Comparison of ENCODE assay signal across 26 cellular contexts in the genomic region with DNA sequence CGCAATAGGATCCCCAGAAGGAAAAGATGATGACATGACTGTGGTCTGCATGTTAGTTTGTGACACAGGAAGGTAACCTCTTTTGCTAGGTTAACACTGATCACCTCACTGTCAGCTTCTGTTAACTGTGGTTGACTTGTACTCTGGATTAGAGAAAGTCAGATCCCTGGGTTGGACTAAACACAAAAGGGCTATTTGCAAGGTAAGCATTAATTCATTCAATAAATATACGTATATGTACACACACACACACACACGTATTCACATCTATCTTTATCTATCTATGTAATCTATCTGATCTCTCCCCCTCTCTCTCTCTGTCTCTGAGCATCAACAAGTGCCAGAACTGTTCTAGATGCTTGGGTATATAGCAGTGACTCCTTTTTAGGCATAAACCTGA.
"Had no signal": no experiment of that assay in that cellular context is flagged by ENCODE, and none has a peak within 500 bp of the region (broad histone marks: within the 10 kb centered on the region; RNA-seq: fewer than 3 reads in every experiment).

No MANE protein-coding gene starts in this region.

- H3K27ac ChIP-seq: colonic mucosa, epithelial cell of prostate, esophagus squamous epithelium, gastrocnemius medialis, heart right ventricle, left lung, lower lobe of right lung had no signal

- DNase-seq: colonic mucosa; cortex of kidney; effector CD8-positive, alpha-beta T cell; effector memory CD8-positive, alpha-beta T cell; endodermal cell; erythroblast; esophagus squamous epithelium; foreskin fibroblast; foreskin melanocyte; gastrocnemius medialis; glutamatergic neuron; head of caudate nucleus; heart right ventricle; hippocampal formation; left cardiac atrium; left ventricle myocardium superior; lower lobe of right lung; mesenchymal stem cell; mucosa of descending colon; naive B cell had no signal

- H3K4me1 ChIP-seq: colonic mucosa, gastrocnemius medialis, heart right ventricle, left lung, lower lobe of right lung had no signal

- H3K4me3 ChIP-seq: colonic mucosa, esophagus squamous epithelium, gastrocnemius medialis, heart right ventricle, left lung, lower lobe of right lung, mucosa of descending colon had no signal

- ATAC-seq: effector memory CD8-positive, alpha-beta T cell; esophagus mucosa; gastrocnemius medialis; heart right ventricle; left cardiac atrium; left lung; left ventricle myocardium superior; lower lobe of right lung; mucosa of descending colon had no signal

- H3K27me3 ChIP-seq: colonic mucosa had no signal

- H3K9me3 ChIP-seq: colonic mucosa, esophagus squamous epithelium, gastrocnemius medialis, left lung, lower lobe of right lung, mucosa of descending colon had no signal

- FAIRE-seq: endometrium, islet of Langerhans, keratinocyte had no signal

- H3K36me3 ChIP-seq: colonic mucosa, esophagus squamous epithelium, gastrocnemius medialis, heart right ventricle, left lung, lower lobe of right lung had no signal
